1 cellular context compared by ENCODE assay signal in genomic region chr19:5680437-5681368, GRCh38.
A peak's percentile ranks its signal among the peaks of the same experiment; 100 is the strongest.
TF ChIP-seq lines count a peak whose summit lies in the region.

TSS of gene HSD11B1L (plus strand) at chr19:5681027. CDS start at chr19:5684833, 3,806 bp downstream.
TSS of gene MICOS13 (minus strand) at chr19:5680516. CDS start at chr19:5680486, 30 bp downstream.

TF ChIP-seq in WTC11, 78 proteins besides CTCF, POLR2A, EP300 and RAD21 (continued from another document):
- TF ChIP-seq ARID4B (CRISPR knock-in tag; IDR thresholded peaks at IDR 0.05; ENCODE audit: borderline replicate concordance) (peak; percentile 45; the same call in 1 of the 2 replicates), TEAD4 (CRISPR knock-in tag; IDR thresholded peaks at IDR 0.05) (no peak), ATF6 (CRISPR knock-in tag; IDR thresholded peaks at IDR 0.05) (no peak), ZNF416 (CRISPR knock-in tag; IDR thresholded peaks at IDR 0.05) (no peak), GRHL2 (CRISPR knock-in tag; IDR thresholded peaks at IDR 0.05; ENCODE audit: insufficient replicate concordance, severe bottlenecking) (no peak), ZNF121 (CRISPR knock-in tag; IDR thresholded peaks at IDR 0.05) (peak; percentile 95), AR (CRISPR knock-in tag; IDR thresholded peaks at IDR 0.05) (no peak), CREM (CRISPR knock-in tag; IDR thresholded peaks at IDR 0.05) (peak; percentile 66; the same call in 1 of the 2 replicates), MLX (CRISPR knock-in tag; IDR thresholded peaks at IDR 0.05) (no peak), ZNF425 (CRISPR knock-in tag; conservative IDR thresholded peaks at IDR 0.05) (no peak)
